ENCODE assay signal across 8 cellular contexts in the genomic region with DNA sequence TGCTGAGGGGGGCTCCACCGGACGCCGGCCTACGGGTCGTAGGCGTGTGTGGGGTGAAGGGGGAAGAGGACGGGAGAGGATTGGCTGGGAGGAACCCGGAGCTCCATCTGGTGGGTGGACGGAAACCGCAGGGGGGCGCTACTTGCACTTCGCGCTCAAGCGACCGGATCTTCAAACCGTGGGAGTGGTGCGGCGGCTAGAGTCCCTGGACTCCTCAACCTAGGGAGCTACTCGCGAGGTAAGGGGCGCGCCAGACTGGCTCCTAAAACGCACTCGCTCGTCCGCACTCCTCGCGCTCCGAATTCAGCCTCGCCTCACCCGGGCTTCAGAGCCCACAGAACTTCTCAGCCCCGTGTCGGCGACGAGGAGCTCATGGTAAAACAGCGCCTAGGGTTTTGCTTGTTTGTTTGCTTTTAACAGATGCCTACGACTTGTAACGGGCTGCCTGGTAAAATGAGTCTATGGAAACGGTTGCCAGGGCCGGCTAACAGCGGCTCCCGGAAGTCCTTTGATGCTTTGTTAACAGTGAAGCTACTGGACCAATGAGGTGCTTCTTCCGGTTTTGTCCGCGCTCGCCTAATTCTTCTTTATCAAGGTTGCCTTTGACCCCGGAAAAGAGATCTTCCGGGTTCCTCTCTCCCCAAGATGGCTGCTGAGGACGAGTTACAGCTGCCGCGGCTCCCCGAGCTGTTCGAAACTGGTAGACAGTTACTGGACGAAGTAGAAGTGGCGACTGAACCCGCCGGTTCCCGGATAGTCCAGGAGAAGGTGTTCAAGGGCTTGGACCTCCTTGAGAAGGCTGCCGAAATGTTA. TPM values are rescaled to one million over a fixed set of nuclear protein-coding genes. Genes with fewer than 3 reads are reported as not detected.
A peak's percentile ranks its signal among the peaks of the same experiment; 100 is the strongest.
DNase-seq lines count a peak whose midpoint lies in the region; ATAC-seq and TF ChIP-seq lines count a peak whose summit lies in the region.

Gene IGBP1, plus strand, starts transcription at position 145 of the 813 bp plus-strand sequence. Its CDS starts 501 bp downstream, at position 646.

- ATAC-seq in HG02884 (IDR thresholded peaks at IDR 0.05; ENCODE audit: unreplicated experiment) (peak; percentile 87), T-helper 17 cell (peak; percentile 86)

- H3K27me3 ChIP-seq in right atrium auricular region (no peaks in the 10 kb centered on the region), uterus (no peaks in the 10 kb centered on the region)

- peak within 1 kb of the TSS; percentile 96 for H3K4me3 Mint-ChIP-seq in T-helper 17 cell

- intact Hi-C loops in uterus (cut with DNase I; ENCODE audit: low total_unique reads), result no loop called here

- peak; percentile 81 for DNase-seq in NCI-H146 treated with DMSO at 0.1 percent for 48 hours (lab: John Stamatoyannopoulos, UW; ENCODE audit: unreplicated experiment)
- peak; percentile 48 to 68 (median 55) for DNase-seq in T-helper 17 cell
- DNase-seq in amygdala (lab: John Stamatoyannopoulos, UW), result peak; percentile 10 to 90 (median 62)
- peak; percentile 88 for DNase-seq in right atrium auricular region (ENCODE audit: low spot score)
- peak; percentile 54 for DNase-seq in pulmonary artery endothelial cell (ENCODE audit: low read depth, low spot score)
- DNase-seq in uterus, result peak; percentile 75 to 80

- TF ChIP-seq POLR2A in GM15510 (IDR thresholded peaks at IDR 0.05; ENCODE audit: borderline replicate concordance, extremely low read depth, insufficient read length) (peak; percentile 44), uterus (IDR thresholded peaks at IDR 0.05) (no peak)

- no peaks in the 10 kb centered on the region for H3K27me3 Mint-ChIP-seq in T-helper 17 cell

- no peaks in the 10 kb centered on the region for H3K36me3 Mint-ChIP-seq in T-helper 17 cell (ENCODE audit: low read depth)

- H3K36me3 ChIP-seq in right atrium auricular region, result no peaks in the 10 kb centered on the region
- H3K36me3 ChIP-seq in uterus, result no peaks in the 10 kb centered on the region

- peaks cover 21% of the 10 kb centered on the region for H3K4me1 Mint-ChIP-seq in T-helper 17 cell

- peak within 1 kb of the TSS; percentile 67 to 70 for H3K4me3 ChIP-seq in right atrium auricular region
- H3K4me3 ChIP-seq in uterus, result peak within 1 kb of the TSS; percentile 54 to 61

- H3K4me1 ChIP-seq in right atrium auricular region (peaks cover 0 to 7% of the 10 kb centered on the region in 2 donors), uterus (no peaks in the 10 kb centered on the region)

- H3K27ac ChIP-seq in right atrium auricular region (peak within 1 kb of the TSS; percentile 76 to 85), uterus (peak within 1 kb of the TSS; percentile 71 to 85)

- peak within 1 kb of the TSS; percentile 95 for H3K27ac Mint-ChIP-seq in T-helper 17 cell

- peak; percentile 50 to 74 for TF ChIP-seq CTCF in right atrium auricular region (IDR thresholded peaks at IDR 0.05)
- TF ChIP-seq CTCF in uterus (IDR thresholded peaks at IDR 0.05), result peak; percentile 37 to 56 (median 48)

- H3K9me3 ChIP-seq in T-helper 17 cell (ENCODE audit: control insufficient read depth, low read length, poor library complexity, severe bottlenecking) (no peaks in the 10 kb centered on the region), right atrium auricular region (no peaks in the 10 kb centered on the region), uterus (no peaks in the 10 kb centered on the region)

RNA-seq across cellular contexts. Expression of gene IGBP1, which starts in this region (rescaled TPM):
- 10 to 100 TPM; 54.0 to 56.1 TPM for total RNA-seq in T-helper 17 cell
- total RNA-seq in right atrium auricular region, result 10 to 100 TPM; 47.1 to 50.4 TPM
- total RNA-seq in pulmonary artery endothelial cell, result 73.3 and 83.7 TPM in 2 replicates
- total RNA-seq in uterus, result 10 to 100 TPM; 33.8 to 90.4 (median 63.1) TPM

Comparison
In these comparisons a context has a peak if more than half of its experiments do, and no peak if none do; other contexts are left out.
1. Peak in every context shown above with its lines: DNase-seq, ATAC-seq, H3K4me3 ChIP-seq and H3K27ac ChIP-seq.